8 cellular contexts compared by ENCODE assay signal in genomic region chr14:49861923-49862673, GRCh38. TPM values are rescaled to one million over a fixed set of nuclear protein-coding genes. Genes with fewer than 3 reads are reported as not detected.
DNase-seq lines count a peak whose midpoint lies in the region; ATAC-seq and TF ChIP-seq lines count a peak whose summit lies in the region.

No MANE protein-coding gene starts in this region.

- DNase-seq in Caki2 (ENCODE audit: low read depth) (peak; percentile 89), RWPE2 (ENCODE audit: low spot score) (peak; percentile 83), foreskin fibroblast (peak; percentile 75 to 92), neural crest cell (ENCODE audit: low read depth, low spot score) (peak; percentile 86)
- peak; percentile 80 for DNase-seq in activated T-helper 9 cell treated with anti-CD3 and anti-CD28 coated beads, Interleukin-2, amount 50 U/mL, for 16 hours (ENCODE audit: low read depth)
- peak; percentile 89 to 90 for DNase-seq in stimulated activated naive CD8-positive, alpha-beta T cell treated with anti-CD3 and anti-CD28 coated beads, Interleukin-15, amount 100 ng/mL, for 72 hours

- no peaks in the 10 kb centered on the region for H3K27me3 ChIP-seq in Loucy (ENCODE audit: insufficient read depth, low read length, poor library complexity, severe bottlenecking)
- no peaks in the 10 kb centered on the region for H3K27me3 ChIP-seq in RWPE2 (ENCODE audit: insufficient read depth, poor library complexity, severe bottlenecking)

- H3K36me3 ChIP-seq in Loucy (ENCODE audit: insufficient read depth, low read length) (no peaks in the 10 kb centered on the region), RWPE2 (ENCODE audit: low read depth) (no peaks in the 10 kb centered on the region)

- H3K9me2 ChIP-seq in Loucy (replicated peaks; ENCODE audit: low read depth, low read length) = no peaks in the 10 kb centered on the region

- H3K4me3 Mint-ChIP-seq in neural crest cell = no peak overlapping the region
- H3K4me3 Mint-ChIP-seq in stimulated activated naive CD8-positive, alpha-beta T cell treated with anti-CD3 and anti-CD28 coated beads, Interleukin-15, amount 100 ng/mL, for 72 hours = no peak overlapping the region

- peaks cover 11% of the 10 kb centered on the region for H3K27me3 Mint-ChIP-seq in neural crest cell (ENCODE audit: low read depth)
- no peaks in the 10 kb centered on the region for H3K27me3 Mint-ChIP-seq in stimulated activated naive CD8-positive, alpha-beta T cell treated with anti-CD3 and anti-CD28 coated beads, Interleukin-15, amount 100 ng/mL, for 72 hours

- no peaks in the 10 kb centered on the region for H3K79me2 ChIP-seq in Loucy (ENCODE audit: insufficient read depth, low read length)

- peaks cover 12% of the 10 kb centered on the region; the same call in 1 of the 2 replicates for H3F3A ChIP-seq in Loucy (ENCODE audit: low read depth)

- peak overlapping the region; percentile 90 for H3K27ac ChIP-seq in RWPE2 (ENCODE audit: poor library complexity, severe bottlenecking)

- H3K9ac ChIP-seq in Loucy (ENCODE audit: low read depth, low read length, poor library complexity, severe bottlenecking) = peak overlapping the region; percentile 85

- peak overlapping the region; percentile 99 for H3K27ac Mint-ChIP-seq in neural crest cell (ENCODE audit: unreplicated experiment)
- no peak overlapping the region for H3K27ac Mint-ChIP-seq in stimulated activated naive CD8-positive, alpha-beta T cell treated with anti-CD3 and anti-CD28 coated beads, Interleukin-15, amount 100 ng/mL, for 72 hours

- peak overlapping the region; percentile 92 for H3K4me2 ChIP-seq in Loucy (ENCODE audit: low read depth, low read length, poor library complexity, severe bottlenecking)

- TF ChIP-seq CTCF in Loucy (conservative IDR thresholded peaks at IDR 0.05; ENCODE audit: low read length) (peak; percentile 100), RWPE2 (IDR thresholded peaks at IDR 0.05; ENCODE audit: poor library complexity, severe bottlenecking) (peak; percentile 100), foreskin fibroblast (IDR thresholded peaks at IDR 0.05; ENCODE audit: low read depth, low read length) (peak; percentile 100), neural crest cell (conservative IDR thresholded peaks at IDR 0.05) (peak; percentile 100)

- H4K20me1 ChIP-seq in Loucy (ENCODE audit: insufficient read depth, low read length, poor library complexity, severe bottlenecking) = no peaks in the 10 kb centered on the region

- peak; percentile 23 for ATAC-seq in GM21723 (IDR thresholded peaks at IDR 0.05; ENCODE audit: unreplicated experiment)
- peak; percentile 43 for ATAC-seq in RWPE2 (ENCODE audit: low read depth)
- ATAC-seq in stimulated activated naive CD8-positive, alpha-beta T cell treated with anti-CD3 and anti-CD28 coated beads, Interleukin-15, amount 100 ng/mL, for 72 hours = peak; percentile 57

- H3K9me3 ChIP-seq in Loucy (ENCODE audit: insufficient read depth, low read depth, low read length) = no peaks in the 10 kb centered on the region
- H3K9me3 ChIP-seq in RWPE2 (ENCODE audit: severe bottlenecking) = no peaks in the 10 kb centered on the region

- H2AFZ ChIP-seq in Loucy (ENCODE audit: low read length) = peak overlapping the region; percentile 100

- no peaks in the 10 kb centered on the region for H3K36me3 Mint-ChIP-seq in neural crest cell (ENCODE audit: low read depth)

- peak overlapping the region; percentile 91 for H3K4me3 ChIP-seq in Loucy (ENCODE audit: low read length, poor library complexity, severe bottlenecking)
- peak overlapping the region; percentile 46 for H3K4me3 ChIP-seq in RWPE2 (ENCODE audit: severe bottlenecking)
- peak overlapping the region; percentile 82 to 97 for H3K4me3 ChIP-seq in foreskin fibroblast (ENCODE audit: low read depth in 1 of 2, low read length in 2 of 2)

- H3K4me1 Mint-ChIP-seq in neural crest cell = peaks cover 14% of the 10 kb centered on the region
- H3K4me1 Mint-ChIP-seq in stimulated activated naive CD8-positive, alpha-beta T cell treated with anti-CD3 and anti-CD28 coated beads, Interleukin-15, amount 100 ng/mL, for 72 hours = peaks cover 38% of the 10 kb centered on the region

- H3K4me1 ChIP-seq in Loucy (ENCODE audit: insufficient read depth, low read length, poor library complexity, severe bottlenecking) = peaks cover 23% of the 10 kb centered on the region
- peaks cover 4% of the 10 kb centered on the region for H3K4me1 ChIP-seq in RWPE2 (ENCODE audit: insufficient read depth, poor library complexity, severe bottlenecking)

- in situ Hi-C loops in Caki2 (cut with HindIII; ENCODE audit: low pct_unique_long_range_greater_than_20kb, low sequenced_read_pairs) = loop anchor here (25.0 kb wide), 1 partner anchor 275 kb away; no protein-coding TSS in a partner anchor

- no peaks in the 10 kb centered on the region for H3K9me3 Mint-ChIP-seq in neural crest cell
- no peaks in the 10 kb centered on the region for H3K9me3 Mint-ChIP-seq in stimulated activated naive CD8-positive, alpha-beta T cell treated with anti-CD3 and anti-CD28 coated beads, Interleukin-15, amount 100 ng/mL, for 72 hours

RNA-seq across cellular contexts. Expression of gene NEMF, which starts 9.5 kb away (rescaled TPM):
- 17.0 and 43.6 TPM in 2 replicates for total RNA-seq in Caki2 (2014; rRNA removed; shearing (Covaris generic); ENCODE audit: low replicate concordance)
- 68.9 and 71.0 TPM in 2 replicates for total RNA-seq in neural crest cell

RNA-seq across cellular contexts. Expression of gene ARF6, which starts 30.8 kb away (rescaled TPM):
- 51.7 and 52.6 TPM in 2 replicates for total RNA-seq in Caki2 (2014; rRNA removed; shearing (Covaris generic); ENCODE audit: low replicate concordance)
- total RNA-seq in neural crest cell = 55.8 and 58.0 TPM in 2 replicates

Comparison
In these comparisons a context has a peak if more than half of its experiments do, and no peak if none do; other contexts are left out.
1. Peak in every context shown above with its lines: DNase-seq, ATAC-seq, H3K4me3 ChIP-seq and H3K27ac ChIP-seq.